Comparison of ENCODE assay signal across 1 cellular context in the genomic region with DNA sequence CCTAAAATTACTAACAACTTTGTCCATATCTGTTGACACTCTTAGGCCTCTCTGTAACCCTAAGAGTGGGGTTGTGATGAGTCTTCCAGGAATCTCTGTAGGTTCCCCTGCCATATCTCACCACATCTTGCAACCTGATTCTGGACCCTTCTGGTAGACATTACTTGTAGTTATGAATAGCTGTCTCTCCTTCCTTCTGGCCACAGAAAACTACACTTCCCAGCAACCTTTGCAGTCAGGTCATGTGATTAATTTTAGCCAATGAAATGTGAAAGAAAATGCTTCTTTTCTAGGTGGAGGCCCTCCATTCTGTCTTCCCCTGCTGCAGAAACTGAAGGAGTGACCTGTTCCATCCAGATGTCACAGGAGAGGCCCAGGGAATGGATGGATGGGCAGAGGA.
TF ChIP-seq lines count a peak whose summit lies in the region.

No MANE protein-coding gene starts in this region.

TF ChIP-seq in GM12878, 131 proteins besides CTCF, POLR2A, EP300 and RAD21 (continued from another document):
- TF ChIP-seq, protein P1, sequence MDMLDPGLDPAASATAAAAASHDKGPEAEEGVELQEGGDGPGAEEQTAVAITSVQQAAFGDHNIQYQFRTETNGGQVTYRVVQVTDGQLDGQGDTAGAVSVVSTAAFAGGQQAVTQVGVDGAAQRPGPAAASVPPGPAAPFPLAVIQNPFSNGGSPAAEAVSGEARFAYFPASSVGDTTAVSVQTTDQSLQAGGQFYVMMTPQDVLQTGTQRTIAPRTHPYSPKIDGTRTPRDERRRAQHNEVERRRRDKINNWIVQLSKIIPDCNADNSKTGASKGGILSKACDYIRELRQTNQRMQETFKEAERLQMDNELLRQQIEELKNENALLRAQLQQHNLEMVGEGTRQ (IDR thresholded peaks at IDR 0.05; ENCODE audit: borderline replicate concordance, low read depth, low read length) = peak; percentile 10; the same call in 1 of the 2 replicates
- no peak for TF ChIP-seq POU2F2 (IDR thresholded peaks at IDR 0.05; ENCODE audit: borderline replicate concordance, low read depth, low read length)
- peak; percentile 68 for TF ChIP-seq HCFC1 (IDR thresholded peaks at IDR 0.05; ENCODE audit: low read length)
- TF ChIP-seq RAD51 (IDR thresholded peaks at IDR 0.05) = peak; percentile 68
